Comparison of ENCODE assay signal across 22 cellular contexts in genomic region chr9:113425072-113425471, GRCh38. TPM values are rescaled to one million over a fixed set of nuclear protein-coding genes. Genes with fewer than 3 reads are reported as not detected.
A peak's percentile ranks its signal among the peaks of the same experiment; 100 is the strongest.
DNase-seq lines count a peak whose midpoint lies in the region; ATAC-seq and TF ChIP-seq lines count a peak whose summit lies in the region.
"Had no signal": no experiment of that assay in that cellular context is flagged by ENCODE, and none has a peak within 500 bp of the region (broad histone marks: within the 10 kb centered on the region; RNA-seq: fewer than 3 reads in every experiment).

No MANE protein-coding gene starts in this region.

- no peak overlapping the region for H2AK5ac ChIP-seq in neuronal stem cell (ENCODE audit: low read depth, low read length)

- H3K9me2 ChIP-seq in Loucy (replicated peaks; ENCODE audit: low read depth, low read length) = no peaks in the 10 kb centered on the region

- no peak overlapping the region for H2BK12ac ChIP-seq in neuronal stem cell (ENCODE audit: low read length)

- H2BK15ac ChIP-seq in neuronal stem cell (ENCODE audit: low read length) = no peak overlapping the region

- ATAC-seq in HG03520 (IDR thresholded peaks at IDR 0.05; ENCODE audit: unreplicated experiment) = no peak

- H3K9ac ChIP-seq in Loucy (ENCODE audit: low read depth, low read length, poor library complexity, severe bottlenecking) = peak overlapping the region; percentile 70
- peak overlapping the region; percentile 22 for H3K9ac ChIP-seq in neuronal stem cell (ENCODE audit: low read depth, low read length, poor library complexity)
- H3K9ac ChIP-seq: BLaER1 treated with 17β-estradiol and CSF1 and Interleukin-3, amounts not matched to agents 10 nM and 100 nM had no signal

- H4K20me1 ChIP-seq in Loucy (ENCODE audit: insufficient read depth, low read length, poor library complexity, severe bottlenecking) = no peaks in the 10 kb centered on the region
- H4K20me1 ChIP-seq: BLaER1 treated with 17β-estradiol and CSF1 and Interleukin-3, amounts not matched to agents 10 nM and 100 nM had no signal

- peak overlapping the region; percentile 87 for H2AFZ ChIP-seq in Loucy (ENCODE audit: low read length)
- H2AFZ ChIP-seq in neuronal stem cell (ENCODE audit: low read length) = peak overlapping the region; percentile 86

- peak overlapping the region; percentile 17 for H3K18ac ChIP-seq in neuronal stem cell (ENCODE audit: low read length)

- no CpG with 5 or more reads among the region's 2 CpGs for WGBS in neuronal stem cell (ENCODE audit: extremely low coverage in 2 of 2, insufficient read length in 2 of 2, insufficient replicate concordance in 1 of 2), 2 donors

- H3K4ac ChIP-seq in neuronal stem cell (ENCODE audit: low read length) = no peak overlapping the region

- no peak overlapping the region for H4K8ac ChIP-seq in neuronal stem cell (ENCODE audit: low read depth, low read length)

- H2BK5ac ChIP-seq in neuronal stem cell (ENCODE audit: low read length) = no peak overlapping the region

- H3F3A ChIP-seq in Loucy (ENCODE audit: low read depth) = no peaks in the 10 kb centered on the region

- no peak overlapping the region for H3K14ac ChIP-seq in neuronal stem cell (ENCODE audit: low read length)

- no peak overlapping the region for H2BK120ac ChIP-seq in neuronal stem cell (ENCODE audit: low read depth, low read length)

- H3K23ac ChIP-seq in neuronal stem cell (ENCODE audit: low read depth, low read length, poor library complexity) = no peak overlapping the region

- H3K27ac ChIP-seq in neuronal stem cell (replicated peaks; ENCODE audit: low read length) = no peak overlapping the region
- H3K27ac ChIP-seq: BLaER1 treated with 17β-estradiol and CSF1 and Interleukin-3, amounts not matched to agents 10 nM and 100 nM; SJSA1 had no signal

- no peaks in the 10 kb centered on the region for H3K36me3 ChIP-seq in Loucy (ENCODE audit: insufficient read depth, low read length)
- no peaks in the 10 kb centered on the region for H3K36me3 ChIP-seq in neuronal stem cell (replicated peaks in 1 of 2; ENCODE audit: control insufficient read depth in 2 of 2, insufficient read depth in 2 of 2, low read length in 2 of 2)
- H3K36me3 ChIP-seq: BLaER1 treated with 17β-estradiol and CSF1 and Interleukin-3, amounts not matched to agents 10 nM and 100 nM; SJSA1 had no signal

- peak overlapping the region; percentile 87 for H3K4me2 ChIP-seq in Loucy (ENCODE audit: low read depth, low read length, poor library complexity, severe bottlenecking)
- no peak overlapping the region for H3K4me2 ChIP-seq in neuronal stem cell (ENCODE audit: insufficient read depth, low read length, poor library complexity, severe bottlenecking)

- peaks cover 43% of the 10 kb centered on the region for H3K4me1 ChIP-seq in Loucy (ENCODE audit: insufficient read depth, low read length, poor library complexity, severe bottlenecking)
- peaks cover 4 to 8% of the 10 kb centered on the region in 2 donors for H3K4me1 ChIP-seq in neuronal stem cell (ENCODE audit: control insufficient read depth in 2 of 2, insufficient read depth in 1 of 2, low read depth in 1 of 2, low read length in 2 of 2)
- H3K4me1 ChIP-seq: Caco-2, SJSA1 had no signal

- H3K9me3 ChIP-seq in Loucy (ENCODE audit: insufficient read depth, low read depth, low read length) (no peaks in the 10 kb centered on the region), neuronal stem cell (replicated peaks in 1 of 2; ENCODE audit: control insufficient read depth in 2 of 2, insufficient read depth in 1 of 2, low read depth in 1 of 2, low read length in 2 of 2) (no peaks in the 10 kb centered on the region)
- H3K9me3 ChIP-seq: BLaER1 treated with 17β-estradiol and CSF1 and Interleukin-3, amounts not matched to agents 10 nM and 100 nM; Caco-2; SJSA1 had no signal

- H4K91ac ChIP-seq in neuronal stem cell (ENCODE audit: low read depth, low read length, poor library complexity) = no peak overlapping the region

- H3K27me3 ChIP-seq in Loucy (ENCODE audit: insufficient read depth, low read length, poor library complexity, severe bottlenecking) (no peaks in the 10 kb centered on the region), neuronal stem cell (ENCODE audit: control insufficient read depth in 3 of 3, insufficient read depth in 3 of 3, low read depth in 1 of 3, low read length in 3 of 3) (no peaks in the 10 kb centered on the region)
- H3K27me3 ChIP-seq: BLaER1 treated with 17β-estradiol and CSF1 and Interleukin-3, amounts not matched to agents 10 nM and 100 nM; SJSA1 had no signal

- no peak for TF ChIP-seq CTCF in Loucy (conservative IDR thresholded peaks at IDR 0.05; ENCODE audit: low read length)

- peak; percentile 32 for DNase-seq in dermis blood vessel endothelial cell
- peak; percentile 39 for DNase-seq in iPS-NIHi7 (ENCODE audit: extremely low spot score)
- no peak for DNase-seq in neuronal stem cell (ENCODE audit: low spot score)
- no peak for DNase-seq in GOT3 (lab: John Stamatoyannopoulos, UW)
- DNase-seq in activated CD4-positive, alpha-beta T cell treated with anti-CD3 and anti-CD28 coated beads for 1 hour = no peak
- DNase-seq: ACHN; Caco-2; CD4-positive, alpha-beta memory T cell; DMS 273 treated with DMSO at 0.1 percent for 48 hours; DND-41; HCEC 1CT; MV-4-11; NCI-H1105 treated with DMSO at 0.1 percent for 48 hours; NCI-H1694 treated with DMSO at 0.1 percent for 48 hours; NCI-H446; NCI-H526; OCI-M1 had no signal

- no peaks in the 10 kb centered on the region for H3K79me1 ChIP-seq in neuronal stem cell (ENCODE audit: low read depth, low read length)

- H3K4me3 ChIP-seq in Loucy (ENCODE audit: low read length, poor library complexity, severe bottlenecking) (peak overlapping the region; percentile 63), neuronal stem cell (ENCODE audit: low read length in 2 of 2) (no peak overlapping the region)
- H3K4me3 ChIP-seq: BLaER1 treated with 17β-estradiol and CSF1 and Interleukin-3, amounts not matched to agents 10 nM and 100 nM; SJSA1 had no signal

- no peaks in the 10 kb centered on the region for H3K79me2 ChIP-seq in Loucy (ENCODE audit: insufficient read depth, low read length)

RNA-seq across cellular contexts. Expression of gene C9orf43, which starts 14.5 kb away (rescaled TPM):
- 0.23 TPM in 1 of 2 replicates, not detected in the other for total RNA-seq in dermis blood vessel endothelial cell
- 0.20 TPM for polyA plus RNA-seq in neuronal stem cell (2013, experiment 1 of 2)
- 0.14 TPM for polyA plus RNA-seq in neuronal stem cell (2013, experiment 2 of 2)
- polyA plus RNA-seq: IgD-negative memory B cell had no signal

RNA-seq across cellular contexts. Expression of gene POLE3, which starts 14.6 kb away (rescaled TPM):
- total RNA-seq in dermis blood vessel endothelial cell = 57.2 and 61.5 TPM in 2 replicates
- polyA plus RNA-seq in neuronal stem cell (2013, experiment 1 of 2) = 53.9 TPM
- polyA plus RNA-seq in neuronal stem cell (2013, experiment 2 of 2) = 53.4 TPM

RNA-seq across cellular contexts. Expression of gene ALAD, which starts 24.0 kb away (rescaled TPM):
- 15.0 and 22.4 TPM in 2 replicates for total RNA-seq in dermis blood vessel endothelial cell
- 18.9 TPM for polyA plus RNA-seq in neuronal stem cell (2013, experiment 1 of 2)
- polyA plus RNA-seq in neuronal stem cell (2013, experiment 2 of 2) = 19.3 TPM

RNA-seq across cellular contexts. Expression of gene RGS3, which starts 38.5 kb away (rescaled TPM):
- total RNA-seq in dermis blood vessel endothelial cell = 294 and 415 TPM in 2 replicates
- polyA plus RNA-seq in neuronal stem cell (2013, experiment 1 of 2) = 26.4 TPM
- polyA plus RNA-seq in neuronal stem cell (2013, experiment 2 of 2) = 26.2 TPM

RNA-seq across cellular contexts. Expression of gene HDHD3, which starts 48.3 kb away (rescaled TPM):
- 5.6 and 8.3 TPM in 2 replicates for total RNA-seq in dermis blood vessel endothelial cell
- 10.3 TPM for polyA plus RNA-seq in neuronal stem cell (2013, experiment 1 of 2)
- 10.2 TPM for polyA plus RNA-seq in neuronal stem cell (2013, experiment 2 of 2)

Comparison
In these comparisons a context has a peak if more than half of its experiments do, and no peak if none do; other contexts are left out.
1. DNase-seq: peak in dermis blood vessel endothelial cell (single experiment) and iPS-NIHi7 (single experiment); none in neuronal stem cell (single experiment), GOT3 (single experiment) and activated CD4-positive, alpha-beta T cell treated with anti-CD3 and anti-CD28 coated beads for 1 hour (single experiment).